In the genomic region with DNA sequence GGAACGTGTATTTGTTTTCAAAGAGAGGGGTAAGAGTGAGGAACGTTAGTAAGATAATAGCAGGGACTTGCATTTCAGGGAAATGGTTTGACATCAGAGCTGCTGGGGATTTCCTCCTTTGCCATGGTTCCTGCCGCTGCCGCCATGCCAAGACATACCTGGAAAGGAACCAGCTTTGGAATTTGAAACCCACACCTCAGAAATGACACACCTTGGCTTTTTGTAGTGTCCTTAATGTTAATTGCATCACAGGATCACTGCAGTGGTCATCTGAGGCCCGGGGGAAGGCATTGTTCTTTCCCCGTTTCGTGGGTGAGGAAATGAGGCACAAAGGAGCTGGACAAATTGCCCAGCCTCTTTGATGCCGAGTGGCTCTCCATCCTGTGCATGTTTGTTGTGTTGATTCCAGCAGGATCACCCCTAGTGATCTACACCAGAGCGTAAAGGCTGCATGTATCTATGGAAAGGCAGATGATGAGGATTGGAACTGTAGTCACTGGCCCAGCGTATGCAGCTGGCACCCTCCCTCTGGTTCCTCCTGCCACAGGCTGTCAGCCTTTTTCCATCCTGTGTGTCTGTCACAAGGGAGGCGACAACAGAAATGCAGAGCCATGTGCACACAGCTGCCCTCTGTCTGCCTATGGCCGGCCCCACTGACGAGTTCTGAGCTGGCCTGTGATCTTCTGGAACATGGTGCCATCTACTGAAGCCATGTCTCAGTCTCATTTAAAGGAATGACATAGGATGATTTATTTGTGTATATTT, we compare ENCODE assay signal across 2 cellular contexts.
TF ChIP-seq lines count a peak whose summit lies in the region.

No MANE protein-coding gene starts in this region.

TF ChIP-seq in H1, 55 proteins besides CTCF, POLR2A, EP300 and RAD21:
- TF ChIP-seq FOSL1 (IDR thresholded peaks at IDR 0.05; ENCODE audit: insufficient read depth, low read depth, low read length) (no peak), EZH2 (IDR thresholded peaks at IDR 0.05; ENCODE audit: low read depth, low read length, severe bottlenecking) (no peak), NANOG (IDR thresholded peaks at IDR 0.05; ENCODE audit: insufficient read depth, low read depth, low read length, poor library complexity, severe bottlenecking) (no peak), SUZ12 (IDR thresholded peaks at IDR 0.05; ENCODE audit: low read length) (no peak), POLR2AphosphoS5 (IDR thresholded peaks at IDR 0.05; ENCODE audit: low read depth, low read length) (no peak), CTBP2 (IDR thresholded peaks at IDR 0.05; ENCODE audit: borderline replicate concordance, insufficient read depth, insufficient read length, low read length) (no peak), TBP (IDR thresholded peaks at IDR 0.05; ENCODE audit: low read depth, low read length) (no peak), KDM4A (IDR thresholded peaks at IDR 0.05; ENCODE audit: low read depth, low read length, severe bottlenecking) (no peak), SRF (IDR thresholded peaks at IDR 0.05; ENCODE audit: low read depth, low read length) (no peak), EGR1 (IDR thresholded peaks at IDR 0.05; ENCODE audit: borderline replicate concordance, low read depth, low read length) (no peak), CHD2 (IDR thresholded peaks at IDR 0.05; ENCODE audit: low read length) (no peak), TAF7 (optimal IDR thresholded peaks at IDR 0.05; ENCODE audit: borderline replicate concordance, low read depth, low read length) (no peak), CEBPB (IDR thresholded peaks at IDR 0.05; ENCODE audit: low read depth, low read length) (no peak), NRF1 (IDR thresholded peaks at IDR 0.05; ENCODE audit: low read depth, low read length) (no peak), SP4 (IDR thresholded peaks at IDR 0.05; ENCODE audit: low read length) (no peak), CBX8 (IDR thresholded peaks at IDR 0.05; ENCODE audit: borderline replicate concordance, low read depth, low read length) (no peak), CBX5 (IDR thresholded peaks at IDR 0.05; ENCODE audit: low read depth, low read length) (no peak), KDM5A (IDR thresholded peaks at IDR 0.05; ENCODE audit: low read length) (no peak)
- TF ChIP-seq, protein P1, sequence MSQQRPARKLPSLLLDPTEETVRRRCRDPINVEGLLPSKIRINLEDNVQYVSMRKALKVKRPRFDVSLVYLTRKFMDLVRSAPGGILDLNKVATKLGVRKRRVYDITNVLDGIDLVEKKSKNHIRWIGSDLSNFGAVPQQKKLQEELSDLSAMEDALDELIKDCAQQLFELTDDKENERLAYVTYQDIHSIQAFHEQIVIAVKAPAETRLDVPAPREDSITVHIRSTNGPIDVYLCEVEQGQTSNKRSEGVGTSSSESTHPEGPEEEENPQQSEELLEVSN (IDR thresholded peaks at IDR 0.05) = no peak

TF ChIP-seq in HepG2, 621 proteins besides CTCF, POLR2A, EP300 and RAD21:
- TF ChIP-seq SOX6 (IDR thresholded peaks at IDR 0.05) (no peak), SOX6 (CRISPR knock-in tag; IDR thresholded peaks at IDR 0.05) (no peak)
